In the genomic region with DNA sequence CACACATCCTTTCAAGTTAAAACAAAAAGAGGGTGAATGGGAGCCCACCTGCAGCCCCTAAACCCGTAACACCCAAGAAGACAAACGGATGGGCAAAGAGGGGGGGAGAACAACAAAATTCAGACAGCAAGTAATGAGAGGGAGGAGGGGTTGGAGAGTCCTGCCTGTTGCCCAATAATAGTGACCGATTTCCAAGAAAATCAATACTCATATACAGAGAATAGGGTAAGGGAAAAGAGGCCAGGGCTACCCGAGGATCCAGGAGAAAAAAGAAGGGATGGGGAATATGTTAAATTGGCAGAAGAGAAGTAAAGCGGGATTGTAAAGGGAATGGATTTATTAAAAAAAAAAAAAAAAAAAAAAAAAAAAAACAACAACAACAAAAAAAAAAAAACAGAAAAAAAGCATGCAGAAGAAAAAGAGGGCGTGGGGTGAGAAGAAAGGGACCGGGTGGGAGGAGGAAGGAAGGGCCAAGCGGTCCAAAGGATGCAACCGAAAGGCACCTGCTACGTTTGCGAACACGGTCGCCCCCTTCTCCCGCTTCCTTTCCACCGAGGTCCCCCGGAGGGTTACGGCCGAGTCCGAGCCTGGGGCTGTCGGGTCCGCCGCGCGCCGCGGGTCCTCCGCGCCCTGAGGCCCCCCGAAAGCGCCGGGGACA, we compare ENCODE assay signal across 9 cellular contexts. TPM values are rescaled to one million over a fixed set of nuclear protein-coding genes. Genes with fewer than 3 reads are reported as not detected.
A peak's percentile ranks its signal among the peaks of the same experiment; 100 is the strongest.
DNase-seq lines count a peak whose midpoint lies in the region; ATAC-seq and TF ChIP-seq lines count a peak whose summit lies in the region.
"Had no signal": no experiment of that assay in that cellular context is flagged by ENCODE, and none has a peak within 500 bp of the region (broad histone marks: within the 10 kb centered on the region; RNA-seq: fewer than 3 reads in every experiment).

No MANE protein-coding gene starts in this region.

- H3K27ac ChIP-seq in heart right ventricle, result no peak overlapping the region
- no peak overlapping the region for H3K27ac ChIP-seq in upper lobe of right lung

- peaks cover 0 to 15% (median 10%) of the 10 kb centered on the region in 9 donors for H3K4me1 ChIP-seq in heart right ventricle
- peaks cover 11% of the 10 kb centered on the region for H3K4me1 ChIP-seq in upper lobe of right lung

- H3K9me3 Mint-ChIP-seq in mesothelial cell of epicardium, result no peaks in the 10 kb centered on the region

- ATAC-seq in heart right ventricle (peak in 1 of 8 donors; percentile 4), Right ventricle myocardium inferior (no peak), upper lobe of right lung (no peak), GM19328 (IDR thresholded peaks at IDR 0.05; ENCODE audit: unreplicated experiment) (no peak)

- 15 to 17% methylated on average over 31 of the region's 31 CpGs for WGBS in heart right ventricle, 2 donors

- H3K27ac Mint-ChIP-seq in mesothelial cell of epicardium, result no peak overlapping the region

- peaks cover 0 to 49% (median 40%) of the 10 kb centered on the region in 7 donors for H3K27me3 ChIP-seq in heart right ventricle
- H3K27me3 ChIP-seq in upper lobe of right lung, result peaks cover 44% of the 10 kb centered on the region

- H3K4me3 ChIP-seq in heart right ventricle (peak overlapping the region; percentile 20 to 57 (median 48)), astrocyte of the cerebellum (ENCODE audit: low read depth, low read length) (peak overlapping the region; percentile 48), upper lobe of right lung (peak overlapping the region; percentile 25)

- peak overlapping the region; percentile 82 for H3K4me3 Mint-ChIP-seq in mesothelial cell of epicardium

- intact Hi-C loops in heart right ventricle (cut with DNase I) (no loop called here), Right ventricle myocardium inferior (cut with DNase I) (no loop called here), upper lobe of right lung (cut with DNase I) (no loop called here)

- no peaks in the 10 kb centered on the region for H3K36me3 ChIP-seq in heart right ventricle
- no peaks in the 10 kb centered on the region for H3K36me3 ChIP-seq in upper lobe of right lung

- peaks cover 11% of the 10 kb centered on the region for H3K4me1 Mint-ChIP-seq in mesothelial cell of epicardium

- peaks cover 47% of the 10 kb centered on the region for H3K27me3 Mint-ChIP-seq in mesothelial cell of epicardium (ENCODE audit: low read depth)

- in situ Hi-C loops in astrocyte of the cerebellum (cut with HindIII; ENCODE audit: low sequenced_read_pairs), result no loop called here

- H3K36me3 Mint-ChIP-seq in mesothelial cell of epicardium, result no peaks in the 10 kb centered on the region

- DNase-seq in heart right ventricle (no peak), Right ventricle myocardium inferior (ENCODE audit: missing footprints) (no peak), astrocyte of the cerebellum (ENCODE audit: low read depth) (no peak), mesothelial cell of epicardium (ENCODE audit: low spot score in 2 of 2, unreplicated experiment in 2 of 2) (no peak), upper lobe of right lung (no peak), kidney tubule cell (ENCODE audit: low spot score) (no peak), cortex of kidney (lab: John Stamatoyannopoulos, UW) (no peak)

- H3K9me3 ChIP-seq in heart right ventricle, result no peaks in the 10 kb centered on the region
- H3K9me3 ChIP-seq in upper lobe of right lung, result no peaks in the 10 kb centered on the region

- TF ChIP-seq CTCF in heart right ventricle (IDR thresholded peaks at IDR 0.05) (no peak), astrocyte of the cerebellum (IDR thresholded peaks at IDR 0.05; ENCODE audit: low read depth, low read length, missing control alignments) (no peak), mesothelial cell of epicardium (IDR thresholded peaks at IDR 0.05; ENCODE audit: unreplicated experiment) (no peak), upper lobe of right lung (IDR thresholded peaks at IDR 0.05) (no peak)

RNA-seq across cellular contexts. Expression of a gene that starts 0.9 kb away (rescaled TPM):
- under 1 TPM in 7 of 10 donors, not detected in 3; 0.15 to 0.56 (median 0.25) TPM for total RNA-seq in heart right ventricle
- under 1 TPM in 1 of 2 donors, not detected in 1; 0.22 TPM for polyA plus RNA-seq in heart right ventricle
- 0.43 TPM for total RNA-seq in Right ventricle myocardium inferior
- 0.90 to 1.6 TPM (median 1.1 TPM) in 3 replicates for total RNA-seq in mesothelial cell of epicardium
- not detected for total RNA-seq in upper lobe of right lung
- total RNA-seq: Daoy had no signal
